Comparison of ENCODE assay signal across 11 cellular contexts in genomic region chr1:61139324-61140055, GRCh38. TPM values are rescaled to one million over a fixed set of nuclear protein-coding genes. Genes with fewer than 3 reads are reported as not detected.
A peak's percentile ranks its signal among the peaks of the same experiment; 100 is the strongest.
DNase-seq lines count a peak whose midpoint lies in the region; ATAC-seq and TF ChIP-seq lines count a peak whose summit lies in the region.
"Had no signal": no experiment of that assay in that cellular context is flagged by ENCODE, and none has a peak within 500 bp of the region (broad histone marks: within the 10 kb centered on the region; RNA-seq: fewer than 3 reads in every experiment).

No MANE protein-coding gene starts in this region.

- no peak for TF ChIP-seq POLR2A in breast epithelium (IDR thresholded peaks at IDR 0.05)

- H3K36me3 Mint-ChIP-seq in naive thymus-derived CD4-positive, alpha-beta T cell = no peaks in the 10 kb centered on the region
- no peaks in the 10 kb centered on the region for H3K36me3 Mint-ChIP-seq in CD8-positive, alpha-beta T cell
- H3K36me3 Mint-ChIP-seq: activated CD8-positive, alpha-beta memory T cell treated with anti-CD3 and anti-CD28 coated beads, Interleukin-2, amount 10 ng/mL, durations not matched to agents 7 days and 5 days had no signal

- peak; percentile 70 for ATAC-seq in naive thymus-derived CD4-positive, alpha-beta T cell
- no peak for ATAC-seq in HG02642 (IDR thresholded peaks at IDR 0.05; ENCODE audit: poor library complexity, unreplicated experiment)
- ATAC-seq in CD8-positive, alpha-beta T cell = no peak
- ATAC-seq: activated CD8-positive, alpha-beta memory T cell treated with anti-CD3 and anti-CD28 coated beads, Interleukin-2, amount 10 ng/mL, durations not matched to agents 7 days and 5 days had no signal

- CTCF ChIA-PET in naive thymus-derived CD4-positive, alpha-beta T cell (lab: Charles Lee) = no interaction called here
- CTCF ChIA-PET in CD8-positive, alpha-beta T cell (lab: Charles Lee) = interaction anchor here (1.3 kb wide), 1 partner anchor 97 kb away, joined by 3 read pairs; no protein-coding TSS in a partner anchor

- peaks cover 4 to 13% of the 10 kb centered on the region in 2 donors for H3K4me1 ChIP-seq in breast epithelium
- no peaks in the 10 kb centered on the region for H3K4me1 ChIP-seq in naive thymus-derived CD4-positive, alpha-beta T cell (ENCODE audit: control insufficient read depth in 2 of 2, insufficient read depth in 2 of 2, low read length in 2 of 2)
- H3K4me1 ChIP-seq in CD8-positive, alpha-beta T cell (ENCODE audit: insufficient read depth, low read length) = no peaks in the 10 kb centered on the region

- H3K9me3 Mint-ChIP-seq in naive thymus-derived CD4-positive, alpha-beta T cell = no peaks in the 10 kb centered on the region
- no peaks in the 10 kb centered on the region for H3K9me3 Mint-ChIP-seq in CD8-positive, alpha-beta T cell

- no peaks in the 10 kb centered on the region for H3K4me1 Mint-ChIP-seq in naive thymus-derived CD4-positive, alpha-beta T cell
- no peaks in the 10 kb centered on the region for H3K4me1 Mint-ChIP-seq in CD8-positive, alpha-beta T cell (ENCODE audit: low read depth)

- no peaks in the 10 kb centered on the region for H3K27me3 ChIP-seq in breast epithelium
- H3K27me3 ChIP-seq in naive thymus-derived CD4-positive, alpha-beta T cell (ENCODE audit: control insufficient read depth in 2 of 2, insufficient read depth in 2 of 2, low read length in 2 of 2) = no peaks in the 10 kb centered on the region
- no peaks in the 10 kb centered on the region for H3K27me3 ChIP-seq in CD8-positive, alpha-beta T cell (ENCODE audit: insufficient read depth, low read length)

- H3K36me3 ChIP-seq in breast epithelium = no peaks in the 10 kb centered on the region
- no peaks in the 10 kb centered on the region for H3K36me3 ChIP-seq in naive thymus-derived CD4-positive, alpha-beta T cell (ENCODE audit: control insufficient read depth in 2 of 3, insufficient read depth in 3 of 3, low read length in 3 of 3)
- no peaks in the 10 kb centered on the region for H3K36me3 ChIP-seq in CD8-positive, alpha-beta T cell (ENCODE audit: insufficient read depth, low read length)

- intact Hi-C loops in breast epithelium (cut with DNase I; ENCODE audit: low total_unique reads) = no loop called here
- intact Hi-C loops in naive thymus-derived CD4-positive, alpha-beta T cell (cut with micrococcal nuclease) = no loop called here
- intact Hi-C loops in CD8-positive, alpha-beta T cell (cut with DNase I, micrococcal nuclease) = no loop called here

- H3K4me3 ChIP-seq in breast epithelium = peak overlapping the region in 1 of 3 donors; percentile 34
- H3K4me3 ChIP-seq in naive thymus-derived CD4-positive, alpha-beta T cell (ENCODE audit: low read length) = no peak overlapping the region
- H3K4me3 ChIP-seq in CD8-positive, alpha-beta T cell (ENCODE audit: low read depth, low read length) = no peak overlapping the region

- H3K27ac ChIP-seq in breast epithelium = peak overlapping the region; percentile 52 to 53
- no peak overlapping the region for H3K27ac ChIP-seq in naive thymus-derived CD4-positive, alpha-beta T cell (ENCODE audit: low read depth, low read length)
- no peak overlapping the region for H3K27ac ChIP-seq in CD8-positive, alpha-beta T cell (ENCODE audit: low read depth, low read length)

- DNase-seq in EH (ENCODE audit: low read depth) = peak; percentile 58
- DNase-seq in NCI-H524 treated with DMSO at 0.1 percent for 48 hours (lab: John Stamatoyannopoulos, UW) = peak; percentile 13
- DNase-seq in breast epithelium (ENCODE audit: low spot score in 2 of 2) = peak in 1 of 2 donors; percentile 33
- DNase-seq in naive thymus-derived CD4-positive, alpha-beta T cell = no peak
- no peak for DNase-seq in activated CD8-positive, alpha-beta memory T cell treated with anti-CD3 and anti-CD28 coated beads, Interleukin-2, amount 50 U/mL, for 48 hours
- DNase-seq in CD8-positive, alpha-beta T cell = no peak
- no peak for DNase-seq in stimulated activated CD4-positive, alpha-beta T cell treated with anti-CD3 and anti-CD28 coated beads, Interleukin-1b, Interleukin-23, amount 100 ng/mL, for 48 hours
- DNase-seq: activated CD8-positive, alpha-beta memory T cell treated with anti-CD3 and anti-CD28 coated beads, Interleukin-2, amount 10 ng/mL, durations not matched to agents 7 days and 5 days; DND-41; effector memory CD4-positive, alpha-beta T cell had no signal

- H3K4me3 Mint-ChIP-seq in naive thymus-derived CD4-positive, alpha-beta T cell = no peak overlapping the region
- no peak overlapping the region for H3K4me3 Mint-ChIP-seq in CD8-positive, alpha-beta T cell
- H3K4me3 Mint-ChIP-seq: activated CD8-positive, alpha-beta memory T cell treated with anti-CD3 and anti-CD28 coated beads, Interleukin-2, amount 10 ng/mL, durations not matched to agents 7 days and 5 days had no signal

- TF ChIP-seq CTCF in breast epithelium (IDR thresholded peaks at IDR 0.05) = no peak
- no peak for TF ChIP-seq CTCF in CD8-positive, alpha-beta T cell (IDR thresholded peaks at IDR 0.05)

- H3K9me3 ChIP-seq in breast epithelium = no peaks in the 10 kb centered on the region
- H3K9me3 ChIP-seq in naive thymus-derived CD4-positive, alpha-beta T cell (ENCODE audit: control insufficient read depth in 2 of 3, low read length in 3 of 3) = no peaks in the 10 kb centered on the region
- H3K9me3 ChIP-seq in CD8-positive, alpha-beta T cell (ENCODE audit: low read length) = no peaks in the 10 kb centered on the region

- no peak overlapping the region for H3K27ac Mint-ChIP-seq in naive thymus-derived CD4-positive, alpha-beta T cell
- H3K27ac Mint-ChIP-seq in CD8-positive, alpha-beta T cell = no peak overlapping the region
- H3K27ac Mint-ChIP-seq: activated CD8-positive, alpha-beta memory T cell treated with anti-CD3 and anti-CD28 coated beads, Interleukin-2, amount 10 ng/mL, durations not matched to agents 7 days and 5 days had no signal

- peaks cover 0 to 6% (median 4%) of the 10 kb centered on the region in 5 donors for H3K27me3 Mint-ChIP-seq in naive thymus-derived CD4-positive, alpha-beta T cell
- H3K27me3 Mint-ChIP-seq in CD8-positive, alpha-beta T cell (ENCODE audit: low read depth) = no peaks in the 10 kb centered on the region
- H3K27me3 Mint-ChIP-seq: activated CD8-positive, alpha-beta memory T cell treated with anti-CD3 and anti-CD28 coated beads, Interleukin-2, amount 10 ng/mL, durations not matched to agents 7 days and 5 days had no signal

- POLR2A ChIA-PET in naive thymus-derived CD4-positive, alpha-beta T cell (lab: Charles Lee) = no interaction called here
- POLR2A ChIA-PET in CD8-positive, alpha-beta T cell (lab: Charles Lee) = interaction anchor here (1.1 kb wide), 1 partner anchor 36 kb away, joined by 4 read pairs; no protein-coding TSS in a partner anchor

RNA-seq across cellular contexts. Expression of gene NFIA, which starts 57.1 kb away (rescaled TPM):
- 10 to 100 TPM; 54.9 to 87.5 (median 79.6) TPM for total RNA-seq in breast epithelium
- total RNA-seq in naive thymus-derived CD4-positive, alpha-beta T cell = 1 to 10 TPM; 1.0 to 8.6 (median 6.0) TPM
- 1 to 10 TPM; 5.3 to 5.9 TPM for polyA plus RNA-seq in naive thymus-derived CD4-positive, alpha-beta T cell
- 1 to 10 TPM; 5.3 to 6.7 TPM for total RNA-seq in CD8-positive, alpha-beta T cell

Comparison
In these comparisons a context has a peak if more than half of its experiments do, and no peak if none do; other contexts are left out.
1. DNase-seq: peak in EH (single experiment) and NCI-H524 treated with DMSO at 0.1 percent for 48 hours (single experiment); none in naive thymus-derived CD4-positive, alpha-beta T cell (0 of 9), activated CD8-positive, alpha-beta memory T cell treated with anti-CD3 and anti-CD28 coated beads, Interleukin-2, amount 50 U/mL, for 48 hours (single experiment), CD8-positive, alpha-beta T cell (0 of 7) and stimulated activated CD4-positive, alpha-beta T cell treated with anti-CD3 and anti-CD28 coated beads, Interleukin-1b, Interleukin-23, amount 100 ng/mL, for 48 hours (single experiment).
2. H3K27ac ChIP-seq: peak in breast epithelium (2 of 2); none in naive thymus-derived CD4-positive, alpha-beta T cell (single experiment) and CD8-positive, alpha-beta T cell (single experiment).
3. RNA of gene NFIA, which starts 57.1 kb away (total RNA-seq): 54.9 to 87.5 TPM in breast epithelium; 5.3 to 6.7 TPM in CD8-positive, alpha-beta T cell and 1.0 to 8.6 TPM in naive thymus-derived CD4-positive, alpha-beta T cell; every median in the first group is over 4 times any median in the second.